In the genomic region with DNA sequence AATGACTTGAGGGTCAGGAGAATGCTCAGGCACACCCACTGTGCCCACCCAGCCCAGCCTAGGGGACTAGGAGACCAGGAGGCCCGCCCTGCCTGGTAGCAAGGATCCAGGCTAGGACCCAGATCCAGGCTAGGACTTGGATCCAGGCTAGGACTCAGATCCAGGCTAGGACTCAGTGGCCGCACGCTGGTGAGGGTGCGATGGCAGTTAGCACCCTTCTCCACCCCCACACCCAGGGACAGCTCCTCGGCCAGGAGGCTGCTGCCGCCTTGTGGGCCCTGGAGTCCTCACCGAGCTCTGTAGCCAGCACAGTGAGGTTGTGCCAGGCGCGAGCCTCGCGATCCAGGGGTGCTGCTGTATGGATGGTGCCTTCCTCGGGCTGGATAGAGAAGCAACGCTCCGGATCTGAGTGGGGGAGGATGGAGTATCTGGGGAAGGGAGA, we compare ENCODE assay signal across 14 cellular contexts. TPM values are rescaled to one million over a fixed set of nuclear protein-coding genes. Genes with fewer than 3 reads are reported as not detected.
DNase-seq lines count a peak whose midpoint lies in the region; ATAC-seq and TF ChIP-seq lines count a peak whose summit lies in the region.
"Had no signal": no experiment of that assay in that cellular context is flagged by ENCODE, and none has a peak within 500 bp of the region (broad histone marks: within the 10 kb centered on the region; RNA-seq: fewer than 3 reads in every experiment).

No MANE protein-coding gene starts in this region.

- BruUV-seq in A673 (replicated peaks; lab: Mats Ljungman, UMichigan) (no TSS peak), PC-3 (replicated peaks; lab: Mats Ljungman, UMichigan) (no TSS peak)

- H3K27me3 Mint-ChIP-seq in glutamatergic neuron (ENCODE audit: unreplicated experiment), result peaks cover 13% of the 10 kb centered on the region
- H3K27me3 Mint-ChIP-seq: central memory CD8-positive, alpha-beta T cell had no signal

- H3K9me3 Mint-ChIP-seq in glutamatergic neuron (ENCODE audit: unreplicated experiment), result peaks cover 15% of the 10 kb centered on the region
- H3K9me3 Mint-ChIP-seq: central memory CD8-positive, alpha-beta T cell; mesothelial cell of epicardium had no signal

- DNase-seq in A673 (ENCODE audit: low spot score) (peak; percentile 44), PC-3 (no peak), glutamatergic neuron (no peak), HUDEP-2 (lab: John Stamatoyannopoulos, UW; ENCODE audit: unreplicated experiment in 76 of 76) (no peak), NCI-H1694 (lab: John Stamatoyannopoulos, UW) (no peak), left lobe of liver (ENCODE audit: low spot score) (no peak)
- DNase-seq: activated T-cell treated with anti-CD3 and anti-CD28 coated beads for 4 hours, AML-193, GOT3 had no signal

- H2AFZ ChIP-seq in PC-3 (ENCODE audit: low read length), result no peak overlapping the region

- no peaks in the 10 kb centered on the region for H3K9me2 ChIP-seq in PC-3 (replicated peaks; ENCODE audit: low read length)

- no peaks in the 10 kb centered on the region for H4K20me1 ChIP-seq in PC-3 (ENCODE audit: low read length)

- peaks cover 45% of the 10 kb centered on the region for H3K4me1 Mint-ChIP-seq in glutamatergic neuron (ENCODE audit: low read depth, unreplicated experiment)

- no peaks in the 10 kb centered on the region for H3F3A ChIP-seq in PC-3 (ENCODE audit: low read length, unreplicated experiment)

- H3K9ac ChIP-seq in PC-3 (ENCODE audit: low read length), result no peak overlapping the region
- H3K9ac ChIP-seq: KMS-11 had no signal

- POLR2A ChIA-PET in A673 (lab: Charles Lee; ENCODE audit: low non-redundant PET), result interaction anchor here (0.5 kb wide), 1 partner anchor 10 kb away, joined by 3 read pairs; no protein-coding TSS in a partner anchor
- POLR2A ChIA-PET in PC-3 (lab: Charles Lee; ENCODE audit: unreplicated experiment), result no interaction called here

- H3K27me3 ChIP-seq in A673 (replicated peaks; ENCODE audit: insufficient read depth, low read depth, low read length, poor library complexity), result no peaks in the 10 kb centered on the region
- H3K27me3 ChIP-seq in PC-3 (ENCODE audit: low read length), result no peaks in the 10 kb centered on the region
- H3K27me3 ChIP-seq: upper lobe of left lung had no signal

- TF ChIP-seq CTCF in A673 (conservative IDR thresholded peaks at IDR 0.05; ENCODE audit: low read depth, low read length), result peak; percentile 49
- peak; percentile 24; the same call in 1 of the 2 replicates for TF ChIP-seq CTCF in PC-3 (conservative IDR thresholded peaks at IDR 0.05; ENCODE audit: low read depth, low read length)
- TF ChIP-seq CTCF in glutamatergic neuron (IDR thresholded peaks at IDR 0.05; ENCODE audit: partially characterized antibody, unreplicated experiment), result no peak

- peaks cover 5% of the 10 kb centered on the region for H3K36me3 Mint-ChIP-seq in glutamatergic neuron (ENCODE audit: unreplicated experiment)

- H3K79me2 ChIP-seq in PC-3 (ENCODE audit: low read length), result no peaks in the 10 kb centered on the region

- intact Hi-C loops in A673 (cut with micrococcal nuclease; ENCODE audit: unreplicated experiment), result loop anchor here (10.0 kb wide), 1 partner anchor 497 kb away; no protein-coding TSS in a partner anchor
- intact Hi-C loops in PC-3 (cut with micrococcal nuclease), result no loop called here

- H3K4me3 ChIP-seq in A673 (ENCODE audit: low read depth, low read length, poor library complexity, severe bottlenecking) (no peak overlapping the region), PC-3 (ENCODE audit: low read length) (no peak overlapping the region)
- H3K4me3 ChIP-seq: upper lobe of left lung had no signal

- H3K4me1 ChIP-seq in A673 (ENCODE audit: insufficient read depth, low read length, poor library complexity, severe bottlenecking), result peaks cover 14% of the 10 kb centered on the region
- peaks cover 8% of the 10 kb centered on the region for H3K4me1 ChIP-seq in PC-3 (ENCODE audit: insufficient read depth, low read length)

- ATAC-seq in PC-3 (no peak), left lobe of liver (no peak)

- H3K36me3 ChIP-seq in A673 (ENCODE audit: insufficient read depth, low read length, poor library complexity, severe bottlenecking) (peaks cover 42% of the 10 kb centered on the region), PC-3 (ENCODE audit: low read depth, low read length) (no peaks in the 10 kb centered on the region)
- H3K36me3 ChIP-seq: upper lobe of left lung had no signal

- no peak overlapping the region for H3K4me2 ChIP-seq in PC-3 (ENCODE audit: low read length)
- H3K4me2 ChIP-seq: KMS-11 had no signal

- H3K27ac ChIP-seq in A673 (ENCODE audit: low read depth, low read length, poor library complexity, severe bottlenecking) (peak overlapping the region; percentile 50), PC-3 (ENCODE audit: low read length) (no peak overlapping the region)
- H3K27ac ChIP-seq: KMS-11, upper lobe of left lung had no signal

- H3K9me3 ChIP-seq in A673 (ENCODE audit: low read depth, low read length, poor library complexity, severe bottlenecking), result no peaks in the 10 kb centered on the region
- no peaks in the 10 kb centered on the region for H3K9me3 ChIP-seq in PC-3 (ENCODE audit: low read length)
- H3K9me3 ChIP-seq: upper lobe of left lung had no signal

- H3K27ac Mint-ChIP-seq in glutamatergic neuron (ENCODE audit: unreplicated experiment), result peak overlapping the region; percentile 14
- H3K27ac Mint-ChIP-seq: mesothelial cell of epicardium had no signal

- peak overlapping the region; percentile 57 for H3K4me3 Mint-ChIP-seq in glutamatergic neuron (ENCODE audit: unreplicated experiment)
- H3K4me3 Mint-ChIP-seq: central memory CD8-positive, alpha-beta T cell; mesothelial cell of epicardium had no signal

- CTCF ChIA-PET in A673 (lab: Charles Lee), result interaction anchor here (0.5 to 10.7 kb wide), 5 partner anchors 25 to 70 kb away, joined by 3 to 134 read pairs (median 5); a partner anchor contains a TSS
- CTCF ChIA-PET in PC-3 (lab: Charles Lee), result interaction anchor here (2.1 kb wide), 1 partner anchor 57 kb away, joined by 11 read pairs; no protein-coding TSS in a partner anchor

RNA-seq across cellular contexts. Expression of a gene that starts 5.1 kb away (rescaled TPM):
- total RNA-seq in A673 (2021) (44.8 and 47.0 TPM in 2 replicates), PC-3 (2014; rRNA removed) (14.8 and 16.4 TPM in 2 replicates), glutamatergic neuron (ENCODE audit: unreplicated experiment) (164 TPM), left lobe of liver (0.43 TPM)

RNA-seq across cellular contexts. Expression of a gene that starts 10.2 kb away (rescaled TPM):
- total RNA-seq in A673 (2021) (not detected in 2 replicates), PC-3 (2014; rRNA removed) (not detected in 2 replicates), glutamatergic neuron (ENCODE audit: unreplicated experiment) (not detected), left lobe of liver (not detected)
- total RNA-seq: right cardiac atrium, upper lobe of left lung had no signal

RNA-seq across cellular contexts. Expression of a gene that starts 17.5 kb away (rescaled TPM):
- total RNA-seq in A673 (2021) (491 and 500 TPM in 2 replicates), PC-3 (2014; rRNA removed) (368 and 424 TPM in 2 replicates), glutamatergic neuron (ENCODE audit: unreplicated experiment) (289 TPM), left lobe of liver (59.9 TPM)

RNA-seq across cellular contexts. Expression of a gene that starts 42.3 kb away (rescaled TPM):
- total RNA-seq in A673 (2021), result 9.9 and 10.8 TPM in 2 replicates
- 5.8 and 6.2 TPM in 2 replicates for total RNA-seq in PC-3 (2014; rRNA removed)
- 12.1 TPM for total RNA-seq in glutamatergic neuron (ENCODE audit: unreplicated experiment)
- 4.3 TPM for total RNA-seq in left lobe of liver

RNA-seq across cellular contexts. Expression of a gene that starts 42.7 kb away (rescaled TPM):
- total RNA-seq in A673 (2021), result 325 and 339 TPM in 2 replicates
- 112 and 116 TPM in 2 replicates for total RNA-seq in PC-3 (2014; rRNA removed)
- 341 TPM for total RNA-seq in glutamatergic neuron (ENCODE audit: unreplicated experiment)
- total RNA-seq in left lobe of liver, result 48.2 TPM

Comparison
In these comparisons a context has a peak if more than half of its experiments do, and no peak if none do; other contexts are left out.
1. RNA of a gene that starts 5.1 kb away (total RNA-seq): 164 TPM in glutamatergic neuron (single experiment), 44.8 to 47.0 TPM in A673 and 14.8 to 16.4 TPM in PC-3; 0.43 TPM in left lobe of liver (single experiment); every median in the first group is over 10 times any median in the second.